9 cellular contexts compared by ENCODE assay signal in genomic region chr16:11094838-11095565, GRCh38.
DNase-seq lines count a peak whose midpoint lies in the region; TF ChIP-seq lines count a peak whose summit lies in the region.
"Had no signal": no experiment of that assay in that cellular context is flagged by ENCODE, and none has a peak within 500 bp of the region (broad histone marks: within the 10 kb centered on the region; RNA-seq: fewer than 3 reads in every experiment).

No MANE protein-coding gene starts in this region.

- H2BK5ac ChIP-seq in mesenchymal stem cell (ENCODE audit: low read depth, low read length, poor library complexity, severe bottlenecking) = no peak overlapping the region

- H3K4me1 Mint-ChIP-seq in activated T-cell treated with anti-CD3 and anti-CD28 coated beads, Interleukin-2, amount 50 U/mL, for 24 hours (ENCODE audit: low read depth) = peaks cover 93% of the 10 kb centered on the region
- peaks cover 69% of the 10 kb centered on the region for H3K4me1 Mint-ChIP-seq in activated CD4-positive, alpha-beta T cell treated with anti-CD3 and anti-CD28 coated beads, Interleukin-2, amount 10 ng/mL, durations not matched to agents 24 days and 14 days
- peaks cover 33% of the 10 kb centered on the region for H3K4me1 Mint-ChIP-seq in type B pancreatic cell (ENCODE audit: unreplicated experiment)

- peak overlapping the region in 1 of 2 experiments; percentile 91 for H3K18ac ChIP-seq in mesenchymal stem cell (ENCODE audit: low read depth in 1 of 2, low read length in 2 of 2)

- H3K36me3 ChIP-seq in mesenchymal stem cell (ENCODE audit: control insufficient read depth in 1 of 2, insufficient read depth in 2 of 2, low read depth in 1 of 2, low read length in 2 of 2) = peaks cover 20 to 46% of the 10 kb centered on the region in 2 experiments

- no peak overlapping the region for H3K4me2 ChIP-seq in mesenchymal stem cell (ENCODE audit: low read length, poor library complexity, severe bottlenecking)

- H3K14ac ChIP-seq in mesenchymal stem cell (ENCODE audit: low read length in 2 of 2) = peak overlapping the region in 1 of 2 experiments; percentile 66

- peak overlapping the region; percentile 90 for H2BK15ac ChIP-seq in mesenchymal stem cell (ENCODE audit: low read depth, poor library complexity, severe bottlenecking)

- no peaks in the 10 kb centered on the region for H3K27me3 Mint-ChIP-seq in activated T-cell treated with anti-CD3 and anti-CD28 coated beads, Interleukin-2, amount 50 U/mL, for 24 hours
- H3K27me3 Mint-ChIP-seq in activated CD4-positive, alpha-beta T cell treated with anti-CD3 and anti-CD28 coated beads, Interleukin-2, amount 10 ng/mL, durations not matched to agents 24 days and 14 days = no peaks in the 10 kb centered on the region
- H3K27me3 Mint-ChIP-seq in type B pancreatic cell = no peaks in the 10 kb centered on the region

- H2AFZ ChIP-seq in mesenchymal stem cell (ENCODE audit: low read depth, low read length) = no peak overlapping the region

- no peak overlapping the region for H3K27ac ChIP-seq in mesenchymal stem cell (ENCODE audit: low read length, poor library complexity, severe bottlenecking)

- peak; percentile 68 for DNase-seq in activated T-cell treated with anti-CD3 and anti-CD28 coated beads, Interleukin-2, amount 50 U/mL, for 24 hours
- DNase-seq in activated T-cell treated with anti-CD3 and anti-CD28 coated beads for 4 hours (no peak), mesenchymal stem cell (peak; percentile 32), type B pancreatic cell (ENCODE audit: extremely low spot score, unreplicated experiment) (no peak), mucosa of gallbladder (ENCODE audit: low spot score) (no peak), GDM1 (lab: John Stamatoyannopoulos, UW) (no peak), COLO829 (ENCODE audit: low spot score) (no peak)
- DNase-seq in activated CD4-positive, alpha-beta T cell treated with anti-CD3 and anti-CD28 coated beads, Interleukin-2, amount 10 ng/mL, durations not matched to agents 24 days and 14 days = peak; percentile 80
- DNase-seq: dermis blood vessel endothelial cell had no signal

- H3K79me1 ChIP-seq in mesenchymal stem cell (replicated peaks; ENCODE audit: low read length, poor library complexity, severe bottlenecking) = peaks cover 7% of the 10 kb centered on the region

- no peaks in the 10 kb centered on the region for H3K27me3 ChIP-seq in mesenchymal stem cell (ENCODE audit: control insufficient read depth in 1 of 2, insufficient read depth in 1 of 2, low read length in 2 of 2)

- peak overlapping the region in 1 of 2 experiments; percentile 97 for H2BK12ac ChIP-seq in mesenchymal stem cell (ENCODE audit: low read length in 2 of 2)

- no peak overlapping the region for H2AK5ac ChIP-seq in mesenchymal stem cell (ENCODE audit: low read length, severe bottlenecking)

- H3K36me3 Mint-ChIP-seq in activated T-cell treated with anti-CD3 and anti-CD28 coated beads, Interleukin-2, amount 50 U/mL, for 24 hours (ENCODE audit: low read depth) = peaks cover 66% of the 10 kb centered on the region
- H3K36me3 Mint-ChIP-seq in activated CD4-positive, alpha-beta T cell treated with anti-CD3 and anti-CD28 coated beads, Interleukin-2, amount 10 ng/mL, durations not matched to agents 24 days and 14 days (ENCODE audit: low read depth) = peaks cover 23% of the 10 kb centered on the region
- H3K36me3 Mint-ChIP-seq in type B pancreatic cell = no peaks in the 10 kb centered on the region

- no peak overlapping the region for H4K8ac ChIP-seq in mesenchymal stem cell (ENCODE audit: low read length)

- TF ChIP-seq CTCF in type B pancreatic cell (conservative IDR thresholded peaks at IDR 0.05) = no peak

- no peak overlapping the region for H3K23ac ChIP-seq in mesenchymal stem cell (ENCODE audit: low read length in 2 of 2)

- peak overlapping the region; percentile 62 for H3K4me3 Mint-ChIP-seq in activated T-cell treated with anti-CD3 and anti-CD28 coated beads, Interleukin-2, amount 50 U/mL, for 24 hours
- H3K4me3 Mint-ChIP-seq in activated CD4-positive, alpha-beta T cell treated with anti-CD3 and anti-CD28 coated beads, Interleukin-2, amount 10 ng/mL, durations not matched to agents 24 days and 14 days = peak overlapping the region; percentile 71
- H3K4me3 Mint-ChIP-seq in type B pancreatic cell = peak overlapping the region; percentile 11

- peak overlapping the region; percentile 99 for H3K27ac Mint-ChIP-seq in activated T-cell treated with anti-CD3 and anti-CD28 coated beads, Interleukin-2, amount 50 U/mL, for 24 hours
- peak overlapping the region; percentile 98 for H3K27ac Mint-ChIP-seq in activated CD4-positive, alpha-beta T cell treated with anti-CD3 and anti-CD28 coated beads, Interleukin-2, amount 10 ng/mL, durations not matched to agents 24 days and 14 days
- peak overlapping the region; percentile 58 for H3K27ac Mint-ChIP-seq in type B pancreatic cell

- H3K9ac ChIP-seq in mesenchymal stem cell (ENCODE audit: low read length) = no peak overlapping the region

- 75% methylated on average over 11 of the region's 11 CpGs for WGBS in mesenchymal stem cell

- H3K9me3 Mint-ChIP-seq in activated T-cell treated with anti-CD3 and anti-CD28 coated beads, Interleukin-2, amount 50 U/mL, for 24 hours = no peaks in the 10 kb centered on the region
- no peaks in the 10 kb centered on the region for H3K9me3 Mint-ChIP-seq in activated CD4-positive, alpha-beta T cell treated with anti-CD3 and anti-CD28 coated beads, Interleukin-2, amount 10 ng/mL, durations not matched to agents 24 days and 14 days
- H3K9me3 Mint-ChIP-seq in type B pancreatic cell = no peaks in the 10 kb centered on the region

- H3K9me3 ChIP-seq in mesenchymal stem cell (ENCODE audit: control insufficient read depth, low read length) = no peaks in the 10 kb centered on the region

- peaks cover 25% of the 10 kb centered on the region for H3K4me1 ChIP-seq in mesenchymal stem cell (ENCODE audit: control insufficient read depth, insufficient read depth, low read depth, low read length)

- H4K91ac ChIP-seq in mesenchymal stem cell (ENCODE audit: low read length) = no peak overlapping the region

- peak overlapping the region; percentile 45 for H2BK120ac ChIP-seq in mesenchymal stem cell (ENCODE audit: low read depth, low read length)

- H3K4me3 ChIP-seq in mesenchymal stem cell (ENCODE audit: insufficient read depth in 1 of 2, low read depth in 1 of 2, low read length in 2 of 2) = no peak overlapping the region

- H3K4ac ChIP-seq in mesenchymal stem cell (ENCODE audit: low read depth in 1 of 2, low read length in 2 of 2) = peak overlapping the region in 1 of 2 experiments; percentile 21

- intact Hi-C loops in activated CD4-positive, alpha-beta T cell treated with anti-CD3 and anti-CD28 coated beads, Interleukin-2, amount 10 ng/mL, durations not matched to agents 24 days and 14 days (cut with micrococcal nuclease) = loop anchor here (1.0 to 2.0 kb wide), 11 partner anchors 10 to 161 kb away; partner anchors contain the start of gene SOCS1

Comparison
In these comparisons a context has a peak if more than half of its experiments do, and no peak if none do; other contexts are left out.
1. DNase-seq: peak in activated T-cell treated with anti-CD3 and anti-CD28 coated beads, Interleukin-2, amount 50 U/mL, for 24 hours (single experiment), activated CD4-positive, alpha-beta T cell treated with anti-CD3 and anti-CD28 coated beads, Interleukin-2, amount 10 ng/mL, durations not matched to agents 24 days and 14 days (single experiment) and mesenchymal stem cell (single experiment); none in activated T-cell treated with anti-CD3 and anti-CD28 coated beads for 4 hours (single experiment), type B pancreatic cell (single experiment), mucosa of gallbladder (single experiment), GDM1 (single experiment) and COLO829 (single experiment).
2. H3K4me3 Mint-ChIP-seq: peak in every context shown above with its lines; median percentile 71 in activated CD4-positive, alpha-beta T cell treated with anti-CD3 and anti-CD28 coated beads, Interleukin-2, amount 10 ng/mL, durations not matched to agents 24 days and 14 days; 62 in activated T-cell treated with anti-CD3 and anti-CD28 coated beads, Interleukin-2, amount 50 U/mL, for 24 hours; 11 in type B pancreatic cell.
3. Peak in every context shown above with its lines, with median percentiles within 50 percentile points of each other: H3K27ac Mint-ChIP-seq.